Comparison of ENCODE assay signal across 1 cellular context in genomic region chr1:46638921-46639320, GRCh38.
TF ChIP-seq lines count a peak whose summit lies in the region.

No MANE protein-coding gene starts in this region.

TF ChIP-seq in HepG2, 621 proteins besides CTCF, POLR2A, EP300 and RAD21:
- no peak for TF ChIP-seq MIER3 (CRISPR knock-in tag; IDR thresholded peaks at IDR 0.05; ENCODE audit: borderline replicate concordance)
